In genomic region chr2:239034561-239035341, GRCh38 we compare ENCODE assay signal across 1 cellular context.
TF ChIP-seq lines count a peak whose summit lies in the region.

No MANE protein-coding gene starts in this region.

TF ChIP-seq in IMR-90, 13 proteins besides CTCF, POLR2A, EP300 and RAD21:
- TF ChIP-seq FOS (IDR thresholded peaks at IDR 0.05; ENCODE audit: low read depth, low read length) (no peak), MXI1 (IDR thresholded peaks at IDR 0.05; ENCODE audit: borderline replicate concordance, low read depth, low read length) (no peak), RCOR1 (IDR thresholded peaks at IDR 0.05; ENCODE audit: insufficient replicate concordance, low read length) (no peak), USF2 (IDR thresholded peaks at IDR 0.05; ENCODE audit: low read depth, low read length) (no peak), CHD1 (IDR thresholded peaks at IDR 0.05; ENCODE audit: low read depth, low read length) (no peak), SMC3 (IDR thresholded peaks at IDR 0.05; ENCODE audit: low read depth, low read length) (no peak), BHLHE40 (IDR thresholded peaks at IDR 0.05; ENCODE audit: low read depth, low read length) (no peak), MAFK (IDR thresholded peaks at IDR 0.05; ENCODE audit: low read depth, low read length) (no peak)
- TF ChIP-seq, protein P1, sequence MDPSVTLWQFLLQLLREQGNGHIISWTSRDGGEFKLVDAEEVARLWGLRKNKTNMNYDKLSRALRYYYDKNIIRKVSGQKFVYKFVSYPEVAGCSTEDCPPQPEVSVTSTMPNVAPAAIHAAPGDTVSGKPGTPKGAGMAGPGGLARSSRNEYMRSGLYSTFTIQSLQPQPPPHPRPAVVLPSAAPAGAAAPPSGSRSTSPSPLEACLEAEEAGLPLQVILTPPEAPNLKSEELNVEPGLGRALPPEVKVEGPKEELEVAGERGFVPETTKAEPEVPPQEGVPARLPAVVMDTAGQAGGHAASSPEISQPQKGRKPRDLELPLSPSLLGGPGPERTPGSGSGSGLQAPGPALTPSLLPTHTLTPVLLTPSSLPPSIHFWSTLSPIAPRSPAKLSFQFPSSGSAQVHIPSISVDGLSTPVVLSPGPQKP (IDR thresholded peaks at IDR 0.05; ENCODE audit: borderline replicate concordance, low read depth, low read length), result no peak
TF ChIP-seq in IMR-90: peak in this region for 0.
